Comparison of ENCODE assay signal across 19 cellular contexts in genomic region chr5:181037365-181037861, GRCh38. TPM values are rescaled to one million over a fixed set of nuclear protein-coding genes. Genes with fewer than 3 reads are reported as not detected.
DNase-seq lines count a peak whose midpoint lies in the region; ATAC-seq, FAIRE-seq and TF ChIP-seq lines count a peak whose summit lies in the region.
"Had no signal": no experiment of that assay in that cellular context is flagged by ENCODE, and none has a peak within 500 bp of the region (broad histone marks: within the 10 kb centered on the region; RNA-seq: fewer than 3 reads in every experiment).

No MANE protein-coding gene starts in this region.

- ATAC-seq in mucosa of descending colon = peak; percentile 44
- ATAC-seq: effector memory CD8-positive, alpha-beta T cell had no signal

- FAIRE-seq in HTR-8/SVneo (lab: Jason Lieb, UNC) = no peak

- H4K20me1 ChIP-seq in Karpas-422 (ENCODE audit: insufficient read depth, low read depth, low read length) = no peaks in the 10 kb centered on the region

- no peak overlapping the region for H2AFZ ChIP-seq in Karpas-422 (ENCODE audit: low read length)

- H3K9ac ChIP-seq in Karpas-422 (ENCODE audit: low read length) = no peak overlapping the region

- H3K4me1 ChIP-seq in Karpas-422 (ENCODE audit: low read length) = no peaks in the 10 kb centered on the region
- H3K4me1 ChIP-seq in esophagus muscularis mucosa = peaks cover 0 to 5% (median 0%) of the 10 kb centered on the region in 4 donors
- no peaks in the 10 kb centered on the region for H3K4me1 ChIP-seq in mucosa of descending colon (ENCODE audit: low read depth)
- H3K4me1 ChIP-seq: Caco-2 had no signal

- no CpG with 5 or more reads among the region's 4 CpGs for WGBS in esophagus muscularis mucosa

- H3K9me2 ChIP-seq in Karpas-422 (replicated peaks; ENCODE audit: insufficient read depth, low read length) = no peaks in the 10 kb centered on the region

- intact Hi-C loops in esophagus muscularis mucosa (cut with DNase I) = no loop called here
- intact Hi-C loops in mucosa of descending colon (cut with DNase I, micrococcal nuclease) = no loop called here

- TF ChIP-seq EP300 in esophagus muscularis mucosa (IDR thresholded peaks at IDR 0.05) = no peak

- H3K79me2 ChIP-seq in Karpas-422 (ENCODE audit: low read length) = no peaks in the 10 kb centered on the region

- H3K9me3 ChIP-seq in Karpas-422 (ENCODE audit: low read length) = no peaks in the 10 kb centered on the region
- no peaks in the 10 kb centered on the region for H3K9me3 ChIP-seq in esophagus muscularis mucosa
- H3K9me3 ChIP-seq in mucosa of descending colon = peaks cover 1% of the 10 kb centered on the region
- H3K9me3 ChIP-seq: Caco-2 had no signal

- H3K36me3 ChIP-seq in Karpas-422 (ENCODE audit: insufficient read depth, low read length) = no peaks in the 10 kb centered on the region
- H3K36me3 ChIP-seq in esophagus muscularis mucosa = no peaks in the 10 kb centered on the region
- H3K36me3 ChIP-seq in mucosa of descending colon (ENCODE audit: low read depth) = no peaks in the 10 kb centered on the region

- no peak overlapping the region for H3K27ac ChIP-seq in Karpas-422 (ENCODE audit: low read length)
- H3K27ac ChIP-seq in esophagus muscularis mucosa (replicated peaks in 1 of 4) = no peak overlapping the region

- DNase-seq in EH (ENCODE audit: low read depth) = peak; percentile 9
- DNase-seq in Karpas-422 = peak; percentile 47
- peak; percentile 89 for DNase-seq in esophagus muscularis mucosa (ENCODE audit: extremely low spot score)
- DNase-seq in mucosa of descending colon = no peak
- DNase-seq in effector CD8-positive, alpha-beta T cell (lab: John Stamatoyannopoulos, UW) = no peak
- DNase-seq in GM20000 (ENCODE audit: low spot score) = no peak
- no peak for DNase-seq in kidney glomerular epithelial cell (lab: John Stamatoyannopoulos, UW)
- no peak for DNase-seq in HTR-8/SVneo (ENCODE audit: insufficient read length, low spot score)
- DNase-seq: activated CD8-positive, alpha-beta memory T cell treated with anti-CD3 and anti-CD28 coated beads for 24 hours; Caco-2; effector memory CD8-positive, alpha-beta T cell; GDM1; HCEC 1CT; mammary epithelial cell; NCI-H2081 treated with DMSO at 0.1 percent for 48 hours; NCI-H748 treated with DMSO at 0.1 percent for 48 hours; retina had no signal

- no peak overlapping the region for H3K4me2 ChIP-seq in Karpas-422 (ENCODE audit: low read depth, low read length, poor library complexity, severe bottlenecking)

- no peak for TF ChIP-seq POLR2A in esophagus muscularis mucosa (IDR thresholded peaks at IDR 0.05; ENCODE audit: low read depth)

- H3K4me3 ChIP-seq in Karpas-422 (ENCODE audit: low read length) = no peak overlapping the region
- H3K4me3 ChIP-seq in esophagus muscularis mucosa = no peak overlapping the region
- no peak overlapping the region for H3K4me3 ChIP-seq in mucosa of descending colon

- TF ChIP-seq CTCF in esophagus muscularis mucosa (IDR thresholded peaks at IDR 0.05) = no peak
- TF ChIP-seq CTCF in mucosa of descending colon (IDR thresholded peaks at IDR 0.05) = no peak
- no peak for TF ChIP-seq CTCF in GM20000 (IDR thresholded peaks at IDR 0.05; ENCODE audit: extremely low read depth, missing control alignments)

- no peaks in the 10 kb centered on the region for H3K27me3 ChIP-seq in Karpas-422 (ENCODE audit: low read length)
- H3K27me3 ChIP-seq in esophagus muscularis mucosa = peaks cover 0 to 50% (median 0%) of the 10 kb centered on the region in 4 donors

RNA-seq across cellular contexts. Expression of gene BTNL9, which starts 2.7 kb away (rescaled TPM):
- total RNA-seq in Karpas-422 (2014; rRNA removed; shearing (Covaris generic); ENCODE audit: low replicate concordance) = 1.3 TPM in 1 of 2 replicates, not detected in the other
- total RNA-seq in esophagus muscularis mucosa = 10 to 100 TPM in 2 of 4 donors, 1 to 10 TPM in 2; 9.1 to 30.6 (median 15.0) TPM
- total RNA-seq in mucosa of descending colon = 10 to 100 TPM in 1 of 3 donors, 1 to 10 TPM in 2; 1.2 to 12.7 (median 3.2) TPM
- total RNA-seq: activated T-helper 2 cell treated with anti-CD3 and anti-CD28 coated beads, Interferon-gamma antibody, Interleukin-2, Interleukin-4, amounts not matched to agents 10 μg/mL and 5 μg/mL and 100 μg/mL, durations not matched to agents 14 hours and 24 hours and 36 hours; neural crest cell had no signal

RNA-seq across cellular contexts. Expression of gene BTNL3, which starts 48.8 kb away (rescaled TPM):
- total RNA-seq in Karpas-422 (2014; rRNA removed; shearing (Covaris generic); ENCODE audit: low replicate concordance) = not detected in 2 replicates
- total RNA-seq in esophagus muscularis mucosa = under 1 TPM in 1 of 4 donors, not detected in 3; 0.13 TPM
- total RNA-seq in mucosa of descending colon = 10 to 100 TPM; 38.4 to 62.2 (median 46.5) TPM
- total RNA-seq: activated T-helper 2 cell treated with anti-CD3 and anti-CD28 coated beads, Interferon-gamma antibody, Interleukin-2, Interleukin-4, amounts not matched to agents 10 μg/mL and 5 μg/mL and 100 μg/mL, durations not matched to agents 14 hours and 24 hours and 36 hours; Caco-2; mammary epithelial cell; neural crest cell had no signal

Comparison
In these comparisons a context has a peak if more than half of its experiments do, and no peak if none do; other contexts are left out.
1. DNase-seq: peak in EH (single experiment), Karpas-422 (single experiment) and esophagus muscularis mucosa (single experiment); none in mucosa of descending colon (0 of 3), effector CD8-positive, alpha-beta T cell (single experiment), GM20000 (single experiment), kidney glomerular epithelial cell (single experiment) and HTR-8/SVneo (single experiment).
2. RNA of gene BTNL3, which starts 48.8 kb away (total RNA-seq): 38.4 to 62.2 TPM in mucosa of descending colon; 0.13 TPM in esophagus muscularis mucosa and not detected in Karpas-422; every median in the first group is over 10 times any median in the second.